ENCODE assay signal across 8 cellular contexts in the genomic region with DNA sequence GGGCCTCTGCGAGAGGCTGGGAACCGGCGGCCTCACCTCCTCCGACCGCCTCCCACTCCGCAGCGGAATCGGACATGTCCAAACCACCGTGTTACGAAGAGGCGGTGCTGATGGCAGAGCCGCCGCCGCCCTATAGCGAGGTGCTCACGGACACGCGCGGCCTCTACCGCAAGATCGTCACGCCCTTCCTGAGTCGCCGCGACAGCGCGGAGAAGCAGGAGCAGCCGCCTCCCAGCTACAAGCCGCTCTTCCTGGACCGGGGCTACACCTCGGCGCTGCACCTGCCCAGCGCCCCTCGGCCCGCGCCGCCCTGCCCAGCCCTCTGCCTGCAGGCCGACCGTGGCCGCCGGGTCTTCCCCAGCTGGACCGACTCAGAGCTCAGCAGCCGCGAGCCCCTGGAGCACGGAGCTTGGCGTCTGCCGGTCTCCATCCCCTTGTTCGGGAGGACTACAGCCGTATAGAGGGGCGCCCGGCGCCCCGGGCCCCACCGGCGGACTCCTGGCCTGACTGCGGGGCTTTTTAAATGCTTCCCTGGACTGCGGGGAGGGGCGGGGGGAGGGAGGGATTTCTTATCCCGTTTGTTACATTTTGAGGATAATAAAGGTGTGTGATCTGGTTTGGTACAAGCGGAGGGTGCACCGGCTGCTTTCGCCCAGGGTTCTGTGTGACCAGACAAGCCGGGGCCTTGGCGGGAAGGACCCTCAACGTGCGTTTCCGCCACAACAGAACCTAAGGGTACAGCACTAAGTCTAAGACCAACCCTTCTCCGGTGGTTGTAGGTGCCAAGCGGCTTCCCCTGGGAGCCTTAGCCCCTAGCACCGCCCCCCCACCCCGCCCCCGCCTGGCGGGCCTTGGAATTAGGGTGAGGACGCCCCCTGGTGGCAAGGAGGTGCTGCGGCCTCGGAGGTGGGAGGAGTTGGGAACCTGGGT. TPM values are rescaled to one million over a fixed set of nuclear protein-coding genes. Genes with fewer than 3 reads are reported as not detected.
DNase-seq lines count a peak whose midpoint lies in the region; ATAC-seq and TF ChIP-seq lines count a peak whose summit lies in the region.

No MANE protein-coding gene starts in this region.

- H3K27ac ChIP-seq in AG04450 (ENCODE audit: low read depth, low read length) = peak overlapping the region; percentile 11

- POLR2A ChIA-PET in AG04450 (lab: Yijun Ruan, JAX) = interaction anchor here (0.5 to 3.0 kb wide), 17 partner anchors 8 to 142 kb away, joined by 3 to 26 read pairs (median 6); partner anchors contain the start of genes GRK6 and PDLIM7

- no peaks in the 10 kb centered on the region for H3K27me3 ChIP-seq in AG04450 (ENCODE audit: control insufficient read depth, insufficient read depth, low read length)

- peak overlapping the region; percentile 68 for H3K4me3 Mint-ChIP-seq in chondrocyte (ENCODE audit: unreplicated experiment)

- peak overlapping the region; percentile 92 for H3K27ac Mint-ChIP-seq in chondrocyte (ENCODE audit: unreplicated experiment)

- H3K4me1 Mint-ChIP-seq in chondrocyte (ENCODE audit: low read depth) = peaks cover 17% of the 10 kb centered on the region

- DNase-seq in AG04450 (ENCODE audit: low read depth, low spot score) = peak; percentile 70
- peak; percentile 70 for DNase-seq in NCI-H446 treated with DMSO at 0.1 percent for 48 hours (lab: John Stamatoyannopoulos, UW)
- DNase-seq in activated CD4-positive, alpha-beta T cell treated with anti-CD3 and anti-CD28 coated beads for 24 hours (ENCODE audit: low read depth in 2 of 2) = peak; percentile 98 to 99
- no peak for DNase-seq in chondrocyte (ENCODE audit: low spot score)
- peak; percentile 89 to 98 for DNase-seq in left colon
- DNase-seq in stimulated activated CD4-positive, alpha-beta T cell treated with anti-CD3 and anti-CD28 coated beads, Interleukin-1b, Interleukin-23, amount 100 ng/mL, for 48 hours = peak; percentile 95

- no peaks in the 10 kb centered on the region for H3K9me3 ChIP-seq in AG04450 (ENCODE audit: control insufficient read depth, insufficient read depth, low read length)

- H3K27me3 Mint-ChIP-seq in chondrocyte (ENCODE audit: low read depth) = no peaks in the 10 kb centered on the region

- H3K9me3 Mint-ChIP-seq in chondrocyte (ENCODE audit: low read depth) = no peaks in the 10 kb centered on the region

- peak; percentile 18 for ATAC-seq in GM18870 (IDR thresholded peaks at IDR 0.05; ENCODE audit: unreplicated experiment)
- ATAC-seq in HG03175 (IDR thresholded peaks at IDR 0.05; ENCODE audit: unreplicated experiment) = peak; percentile 22
- ATAC-seq in left colon = peak; percentile 60

- intact Hi-C loops in left colon (cut with DNase I, micrococcal nuclease) = no loop called here

- CTCF ChIA-PET in AG04450 (lab: Charles Lee) = interaction anchor here (0.6 to 15.6 kb wide), 17 partner anchors 7 to 343 kb away, joined by 3 to 205 read pairs (median 7); partner anchors contain the start of genes DBN1, PDLIM7 and PFN3

- H3K4me3 ChIP-seq in AG04450 (ENCODE audit: low read depth, low read length) = peak overlapping the region; percentile 51

- TF ChIP-seq CTCF in AG04450 (IDR thresholded peaks at IDR 0.05; ENCODE audit: low read depth, low read length) (peak; percentile 91), chondrocyte (IDR thresholded peaks at IDR 0.05) (peak; percentile 97)

- peaks cover 6% of the 10 kb centered on the region for H3K36me3 Mint-ChIP-seq in chondrocyte (ENCODE audit: low read depth)

RNA-seq across cellular contexts. Expression of gene PRR7, which starts 9.3 kb away (rescaled TPM):
- polyA plus RNA-seq in AG04450 (2011; rRNA removed) = 1.0 and 1.6 TPM in 2 replicates
- 0.28 and 0.43 TPM in 2 replicates for polyA minus RNA-seq in AG04450 (2011; rRNA and poly(A)+ RNA removed)
- total RNA-seq in chondrocyte = 4.8 to 5.5 TPM (median 5.3 TPM) in 3 replicates
- 1 to 10 TPM; 1.6 to 2.2 TPM for total RNA-seq in left colon

RNA-seq across cellular contexts. Expression of gene DBN1, which starts 17.5 kb away (rescaled TPM):
- polyA plus RNA-seq in AG04450 (2011; rRNA removed) = 146 and 164 TPM in 2 replicates
- 169 and 227 TPM in 2 replicates for polyA minus RNA-seq in AG04450 (2011; rRNA and poly(A)+ RNA removed)
- 207 to 277 TPM (median 274 TPM) in 3 replicates for total RNA-seq in chondrocyte
- 10 to 100 TPM; 11.8 to 18.8 TPM for total RNA-seq in left colon

RNA-seq across cellular contexts. Expression of gene GRK6, which starts 29.4 kb away (rescaled TPM):
- 16.4 and 21.4 TPM in 2 replicates for polyA plus RNA-seq in AG04450 (2011; rRNA removed)
- 23.7 and 27.5 TPM in 2 replicates for polyA minus RNA-seq in AG04450 (2011; rRNA and poly(A)+ RNA removed)
- total RNA-seq in chondrocyte (19.9 to 26.3 TPM (median 23.8 TPM) in 3 replicates), left colon (10 to 100 TPM; 34.6 to 43.5 TPM)

RNA-seq across cellular contexts. Expression of gene PDLIM7, which starts 41.5 kb away (rescaled TPM):
- 195 and 268 TPM in 2 replicates for polyA plus RNA-seq in AG04450 (2011; rRNA removed)
- 134 and 147 TPM in 2 replicates for polyA minus RNA-seq in AG04450 (2011; rRNA and poly(A)+ RNA removed)
- 563 to 633 TPM (median 613 TPM) in 3 replicates for total RNA-seq in chondrocyte
- 10 to 100 TPM; 12.1 to 56.5 TPM for total RNA-seq in left colon

RNA-seq across cellular contexts. Expression of gene F12, which starts 46.6 kb away (rescaled TPM):
- 0.35 and 0.48 TPM in 2 replicates for polyA plus RNA-seq in AG04450 (2011; rRNA removed)
- 0.55 TPM in 1 of 2 replicates, not detected in the other for polyA minus RNA-seq in AG04450 (2011; rRNA and poly(A)+ RNA removed)
- total RNA-seq in chondrocyte (0.99 to 2.1 TPM (median 1.8 TPM) in 3 replicates), left colon (10 to 100 TPM in 1 of 2 donors, 1 to 10 TPM in 1; 9.0 to 11.3 TPM)

Comparison
In these comparisons a context has a peak if more than half of its experiments do, and no peak if none do; other contexts are left out.
1. RNA of gene DBN1, which starts 17.5 kb away (total RNA-seq): 207 to 277 TPM in chondrocyte; 11.8 to 18.8 TPM in left colon; every median in the first group is over 10 times any median in the second.
2. Peak in every context shown above with its lines, with median percentiles within 50 percentile points of each other: ATAC-seq.